14 cellular contexts compared by ENCODE assay signal in genomic region chr3:142846779-142847577, GRCh38. TPM values are rescaled to one million over a fixed set of nuclear protein-coding genes. Genes with fewer than 3 reads are reported as not detected.
DNase-seq lines count a peak whose midpoint lies in the region; ATAC-seq and TF ChIP-seq lines count a peak whose summit lies in the region.
"Had no signal": no experiment of that assay in that cellular context is flagged by ENCODE, and none has a peak within 500 bp of the region (broad histone marks: within the 10 kb centered on the region; RNA-seq: fewer than 3 reads in every experiment).

No MANE protein-coding gene starts in this region.

- H3K27me3 Mint-ChIP-seq in WTC11 (ENCODE audit: low read depth): no peaks in the 10 kb centered on the region
- peaks cover 1 to 5% of the 10 kb centered on the region in 2 donors for H3K27me3 Mint-ChIP-seq in CD4-positive, alpha-beta memory T cell

- POLR2A ChIA-PET in WTC11 (lab: Charles Lee): no interaction called here
- POLR2A ChIA-PET in CD4-positive, alpha-beta memory T cell (lab: Charles Lee; ENCODE audit: partially characterized antibody): no interaction called here

- no peak for TF ChIP-seq CTCF in WTC11 (IDR thresholded peaks at IDR 0.05)
- no peak for TF ChIP-seq CTCF in fibroblast of the aortic adventitia (IDR thresholded peaks at IDR 0.05; ENCODE audit: insufficient read depth, low read length)
- TF ChIP-seq CTCF in omental fat pad (IDR thresholded peaks at IDR 0.05): no peak

- no peak overlapping the region for H3K27ac Mint-ChIP-seq in WTC11
- H3K27ac Mint-ChIP-seq in CD4-positive, alpha-beta memory T cell: no peak overlapping the region
- H3K27ac Mint-ChIP-seq: CD8-positive, alpha-beta memory T cell had no signal

- H3K4me1 ChIP-seq in HAP-1: no peaks in the 10 kb centered on the region; the same call in 1 of the 2 replicates
- no peaks in the 10 kb centered on the region for H3K4me1 ChIP-seq in CD4-positive, alpha-beta memory T cell (ENCODE audit: insufficient read depth, low read length)

- no peak overlapping the region for H3K27ac ChIP-seq in CD4-positive, alpha-beta memory T cell (ENCODE audit: low read depth, low read length)

- CTCF ChIA-PET in WTC11 (lab: Charles Lee): interaction anchor here (1.0 to 1.3 kb wide), 2 partner anchors 10 to 18 kb away, joined by 5 read pairs; no protein-coding TSS in a partner anchor
- CTCF ChIA-PET in CD4-positive, alpha-beta memory T cell (lab: Charles Lee; ENCODE audit: partially characterized antibody): no interaction called here

- H3K27me3 ChIP-seq in HAP-1 (ENCODE audit: low read depth): no peaks in the 10 kb centered on the region
- H3K27me3 ChIP-seq in CD4-positive, alpha-beta memory T cell (ENCODE audit: insufficient read depth, low read length): no peaks in the 10 kb centered on the region

- peaks cover 5% of the 10 kb centered on the region for H3K4me1 Mint-ChIP-seq in WTC11
- H3K4me1 Mint-ChIP-seq in CD4-positive, alpha-beta memory T cell: no peaks in the 10 kb centered on the region
- H3K4me1 Mint-ChIP-seq: CD8-positive, alpha-beta memory T cell had no signal

- no peaks in the 10 kb centered on the region for H3K9me3 ChIP-seq in HAP-1
- H3K9me3 ChIP-seq in CD4-positive, alpha-beta memory T cell (ENCODE audit: control insufficient read depth in 1 of 2, low read length in 2 of 2): no peaks in the 10 kb centered on the region

- no peak for DNase-seq in WTC11 (ENCODE audit: low spot score)
- DNase-seq in fibroblast of the aortic adventitia (ENCODE audit: low read depth): peak; percentile 75
- no peak for DNase-seq in left lobe of liver (ENCODE audit: low spot score)
- no peak for DNase-seq in omental fat pad (ENCODE audit: low spot score)
- DNase-seq in activated naive CD4-positive, alpha-beta T cell treated with Interleukin-2 at 50 U/mL for 16 hours: no peak
- no peak for DNase-seq in HAP-1 (ENCODE audit: low spot score in 2 of 2)
- DNase-seq in CD4-positive, alpha-beta memory T cell: no peak
- DNase-seq: CD8-positive, alpha-beta memory T cell; DMS79 treated with DMSO at 0.1 percent for 48 hours; KBM-7; NCI-H1436; NCI-H2081; NCI-H748 treated with DMSO at 0.1 percent for 48 hours had no signal

- ATAC-seq in WTC11 (no peak), left lobe of liver (peak; percentile 71), omental fat pad (ENCODE audit: low FRiP score) (peak; percentile 58), HG02588 (IDR thresholded peaks at IDR 0.05; ENCODE audit: unreplicated experiment) (no peak)

- H3K36me3 Mint-ChIP-seq in WTC11: peaks cover 13% of the 10 kb centered on the region
- no peaks in the 10 kb centered on the region for H3K36me3 Mint-ChIP-seq in CD4-positive, alpha-beta memory T cell
- H3K36me3 Mint-ChIP-seq: CD8-positive, alpha-beta memory T cell had no signal

- no peaks in the 10 kb centered on the region for H3K36me3 ChIP-seq in HAP-1 (replicated peaks)
- no peaks in the 10 kb centered on the region for H3K36me3 ChIP-seq in CD4-positive, alpha-beta memory T cell (ENCODE audit: insufficient read depth, low read length)

- H3K4me3 Mint-ChIP-seq in WTC11: no peak overlapping the region
- H3K4me3 Mint-ChIP-seq in CD4-positive, alpha-beta memory T cell: no peak overlapping the region
- H3K4me3 Mint-ChIP-seq: CD8-positive, alpha-beta memory T cell had no signal

- intact Hi-C loops in CD4-positive, alpha-beta memory T cell (cut with micrococcal nuclease): no loop called here

- H3K4me3 ChIP-seq in fibroblast of the aortic adventitia (ENCODE audit: low read depth, low read length): no peak overlapping the region
- no peak overlapping the region for H3K4me3 ChIP-seq in HAP-1
- no peak overlapping the region for H3K4me3 ChIP-seq in CD4-positive, alpha-beta memory T cell (ENCODE audit: low read length in 2 of 2)

- peaks cover 5% of the 10 kb centered on the region; the same call in 1 of the 2 replicates for H3K9me3 Mint-ChIP-seq in WTC11
- no peaks in the 10 kb centered on the region for H3K9me3 Mint-ChIP-seq in CD4-positive, alpha-beta memory T cell
- H3K9me3 Mint-ChIP-seq: CD8-positive, alpha-beta memory T cell had no signal

- in situ Hi-C loops in HAP-1 (cut with MboI; ENCODE audit: low sequenced_read_pairs): no loop called here

TF ChIP-seq in WTC11, 78 proteins besides CTCF, POLR2A, EP300 and RAD21:
- peak; percentile 65; the same call in 1 of the 2 replicates for TF ChIP-seq GABPB1 (CRISPR knock-in tag; IDR thresholded peaks at IDR 0.05)
- TF ChIP-seq, protein P1, sequence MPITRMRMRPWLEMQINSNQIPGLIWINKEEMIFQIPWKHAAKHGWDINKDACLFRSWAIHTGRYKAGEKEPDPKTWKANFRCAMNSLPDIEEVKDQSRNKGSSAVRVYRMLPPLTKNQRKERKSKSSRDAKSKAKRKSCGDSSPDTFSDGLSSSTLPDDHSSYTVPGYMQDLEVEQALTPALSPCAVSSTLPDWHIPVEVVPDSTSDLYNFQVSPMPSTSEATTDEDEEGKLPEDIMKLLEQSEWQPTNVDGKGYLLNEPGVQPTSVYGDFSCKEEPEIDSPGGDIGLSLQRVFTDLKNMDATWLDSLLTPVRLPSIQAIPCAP (CRISPR knock-in tag; IDR thresholded peaks at IDR 0.05): no peak
- no peak for TF ChIP-seq FOXJ3 (CRISPR knock-in tag; IDR thresholded peaks at IDR 0.05; ENCODE audit: borderline replicate concordance)
- no peak for TF ChIP-seq CREB1 (CRISPR knock-in tag; IDR thresholded peaks at IDR 0.05)
- no peak for TF ChIP-seq IRF2 (CRISPR knock-in tag; IDR thresholded peaks at IDR 0.05; ENCODE audit: borderline replicate concordance, low read depth)
- no peak for TF ChIP-seq JUN (CRISPR knock-in tag; IDR thresholded peaks at IDR 0.05)
- TF ChIP-seq MYBL2 (CRISPR knock-in tag; IDR thresholded peaks at IDR 0.05): no peak

RNA-seq across cellular contexts. Expression of gene PCOLCE2, which starts 41.9 kb away (rescaled TPM):
- total RNA-seq in WTC11 (2021): 13.5 to 13.7 TPM (median 13.7 TPM) in 3 replicates
- 31.6 and 98.4 TPM in 2 replicates for total RNA-seq in fibroblast of the aortic adventitia (ENCODE audit: low replicate concordance)
- total RNA-seq in left lobe of liver: 8.2 TPM
- total RNA-seq in omental fat pad: 100 to 1,000 TPM in 3 of 4 donors, 10 to 100 TPM in 1; 70.3 to 238 (median 159) TPM
- total RNA-seq in CD4-positive, alpha-beta memory T cell: not detected
- polyA plus RNA-seq in CD4-positive, alpha-beta memory T cell: not detected
- total RNA-seq: CD8-positive, alpha-beta memory T cell had no signal
- polyA plus RNA-seq: CD8-positive, alpha-beta memory T cell had no signal

Comparison
In these comparisons a context has a peak if more than half of its experiments do, and no peak if none do; other contexts are left out.
1. ATAC-seq: peak in left lobe of liver (single experiment) and omental fat pad (single experiment); none in WTC11 (single experiment) and HG02588 (single experiment).